1 cellular context compared by ENCODE assay signal in genomic region chr20:50427740-50428462, GRCh38.
A peak's percentile ranks its signal among the peaks of the same experiment; 100 is the strongest.
TF ChIP-seq lines count a peak whose summit lies in the region.

No MANE protein-coding gene starts in this region.

TF ChIP-seq in K562, 482 proteins besides CTCF, POLR2A, EP300 and RAD21 (continued from another document):
- TF ChIP-seq MGA (IDR thresholded peaks at IDR 0.05) (peak; percentile 78), ZNF75A (CRISPR knock-in tag; IDR thresholded peaks at IDR 0.05) (no peak), PBX2 (CRISPR knock-in tag; IDR thresholded peaks at IDR 0.05; ENCODE audit: low read depth) (no peak), PBX2 (tag; conservative IDR thresholded peaks at IDR 0.05; ENCODE audit: low read depth) (peak; percentile 67), ESRRA (IDR thresholded peaks at IDR 0.05; ENCODE audit: borderline replicate concordance, low read depth) (0 out of 2 replicates have a peak, but pooled peaks have one; percentile 30), JUND (IDR thresholded peaks at IDR 0.05; ENCODE audit: borderline replicate concordance, low read depth, low read length) (no peak), JUND (tag; IDR thresholded peaks at IDR 0.05; ENCODE audit: borderline replicate concordance, low read depth, low read length) (0 out of 3 replicates have a peak, but pooled peaks have one; percentile 21), HDAC6 (IDR thresholded peaks at IDR 0.05; ENCODE audit: low read depth, low read length) (no peak), CBFA2T3 (IDR thresholded peaks at IDR 0.05) (peak; percentile 28; the same call in 1 of the 2 replicates), NR2C2 (CRISPR knock-in tag; IDR thresholded peaks at IDR 0.05) (no peak), NR2C2 (tag; IDR thresholded peaks at IDR 0.05) (peak; percentile 43; the same call in 1 of the 2 replicates), BHLHE40 (IDR thresholded peaks at IDR 0.05; ENCODE audit: low read length) (peak; percentile 45; the same call in 1 of the 2 replicates), L3MBTL2 (IDR thresholded peaks at IDR 0.05) (peak; percentile 77; the same call in 1 of the 2 replicates), NFE2L1 (tag; IDR thresholded peaks at IDR 0.05; ENCODE audit: borderline replicate concordance, low read depth) (no peak), MEF2A (IDR thresholded peaks at IDR 0.05; ENCODE audit: control insufficient read depth, low read depth, low read length) (no peak), ZNF511 (CRISPR knock-in tag; IDR thresholded peaks at IDR 0.05) (no peak), ZNF717 (CRISPR knock-in tag; IDR thresholded peaks at IDR 0.05) (no peak), BACH1 (tag; IDR thresholded peaks at IDR 0.05) (peak; percentile 18; the same call in 1 of the 2 replicates), MIER1 (IDR thresholded peaks at IDR 0.05; ENCODE audit: low read depth) (0 out of 2 replicates have a peak, but pooled peaks have one; percentile 54), PKNOX1 (IDR thresholded peaks at IDR 0.05) (peak; percentile 51), ARID1B (IDR thresholded peaks at IDR 0.05) (no peak), BRF1 (IDR thresholded peaks at IDR 0.05; ENCODE audit: borderline replicate concordance, extremely low read depth, insufficient read length) (no peak), SMC3 (conservative IDR thresholded peaks at IDR 0.05; ENCODE audit: insufficient read depth, low read depth, low read length) (no peak), MEIS2 (IDR thresholded peaks at IDR 0.05; ENCODE audit: partially characterized antibody) (peak; percentile 78), CBFA2T2 (conservative IDR thresholded peaks at IDR 0.05) (peak; percentile 28; the same call in 1 of the 2 replicates), RBM22 (IDR thresholded peaks at IDR 0.05; ENCODE audit: low read depth, low read length, poor library complexity, severe bottlenecking) (no peak), ZNF639 (CRISPR knock-in tag; conservative IDR thresholded peaks at IDR 0.05 in 1 of 2, IDR thresholded peaks at IDR 0.05 in 1 of 2) (0 out of 4 replicates have a peak, but pooled peaks of 1 of the 2 experiments have one; percentile 8)
- TF ChIP-seq, protein P1, sequence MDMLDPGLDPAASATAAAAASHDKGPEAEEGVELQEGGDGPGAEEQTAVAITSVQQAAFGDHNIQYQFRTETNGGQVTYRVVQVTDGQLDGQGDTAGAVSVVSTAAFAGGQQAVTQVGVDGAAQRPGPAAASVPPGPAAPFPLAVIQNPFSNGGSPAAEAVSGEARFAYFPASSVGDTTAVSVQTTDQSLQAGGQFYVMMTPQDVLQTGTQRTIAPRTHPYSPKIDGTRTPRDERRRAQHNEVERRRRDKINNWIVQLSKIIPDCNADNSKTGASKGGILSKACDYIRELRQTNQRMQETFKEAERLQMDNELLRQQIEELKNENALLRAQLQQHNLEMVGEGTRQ (CRISPR knock-in tag; IDR thresholded peaks at IDR 0.05): 0 out of 2 replicates have a peak, but pooled peaks have one; percentile 29
- TF ChIP-seq, protein P2, sequence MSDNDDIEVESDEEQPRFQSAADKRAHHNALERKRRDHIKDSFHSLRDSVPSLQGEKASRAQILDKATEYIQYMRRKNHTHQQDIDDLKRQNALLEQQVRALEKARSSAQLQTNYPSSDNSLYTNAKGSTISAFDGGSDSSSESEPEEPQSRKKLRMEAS (CRISPR knock-in tag; IDR thresholded peaks at IDR 0.05): peak; percentile 54; the same call in 1 of the 2 replicates
- TF ChIP-seq, protein P3, sequence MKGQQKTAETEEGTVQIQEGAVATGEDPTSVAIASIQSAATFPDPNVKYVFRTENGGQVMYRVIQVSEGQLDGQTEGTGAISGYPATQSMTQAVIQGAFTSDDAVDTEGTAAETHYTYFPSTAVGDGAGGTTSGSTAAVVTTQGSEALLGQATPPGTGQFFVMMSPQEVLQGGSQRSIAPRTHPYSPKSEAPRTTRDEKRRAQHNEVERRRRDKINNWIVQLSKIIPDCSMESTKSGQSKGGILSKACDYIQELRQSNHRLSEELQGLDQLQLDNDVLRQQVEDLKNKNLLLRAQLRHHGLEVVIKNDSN (CRISPR knock-in tag; IDR thresholded peaks at IDR 0.05): 0 out of 2 replicates have a peak, but pooled peaks have one; percentile 7
TF ChIP-seq in K562: peak in this region for 18.
